7 cellular contexts compared by ENCODE assay signal in the genomic region with DNA sequence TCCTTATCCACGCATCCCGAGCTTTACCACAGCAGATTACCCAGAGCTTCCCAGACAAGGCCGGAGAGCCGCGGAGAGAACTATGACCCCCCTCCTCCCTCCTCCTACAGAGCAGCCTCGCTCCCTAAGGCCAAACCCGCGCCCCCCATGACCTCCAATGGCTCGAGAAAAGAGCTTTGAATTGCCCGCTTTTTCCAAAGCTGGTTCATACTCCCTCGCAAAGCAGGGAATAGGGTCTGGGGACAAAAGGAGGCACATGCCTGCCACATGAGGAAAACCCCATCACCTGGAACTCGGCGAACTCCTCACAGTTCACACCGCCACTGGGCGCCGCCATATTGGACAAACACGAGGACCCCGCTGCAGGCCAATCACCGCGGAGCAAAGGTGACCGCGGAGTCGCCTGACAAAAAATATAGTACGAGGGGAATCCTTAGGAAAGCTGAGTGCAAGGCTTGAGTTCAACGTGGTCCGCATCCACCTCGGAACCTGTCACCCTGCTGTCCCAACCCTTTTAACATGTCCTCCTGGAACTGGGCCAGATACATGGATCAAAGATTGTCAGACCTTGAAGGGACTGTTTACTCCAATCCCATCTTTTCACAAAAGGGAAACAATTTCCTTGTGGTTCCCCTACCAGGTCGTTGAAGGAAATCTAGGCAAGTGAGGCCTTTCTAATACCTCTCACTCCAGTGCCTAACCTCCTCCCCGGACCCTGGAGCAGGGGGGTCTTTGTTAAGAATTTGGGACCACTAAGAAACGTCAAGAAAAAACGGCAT. TPM values are rescaled to one million over a fixed set of nuclear protein-coding genes. Genes with fewer than 3 reads are reported as not detected.
A peak's percentile ranks its signal among the peaks of the same experiment; 100 is the strongest.
DNase-seq lines count a peak whose midpoint lies in the region; ATAC-seq and TF ChIP-seq lines count a peak whose summit lies in the region.

A gene (minus strand): TSS at position 344 of the 779 bp plus-strand sequence. CDS start 7 bp downstream, at position 337.

- TF ChIP-seq CTCF in spleen (IDR thresholded peaks at IDR 0.05 in 8 of 11, conservative IDR thresholded peaks at IDR 0.05 in 3 of 11), result peak in 1 of 11 experiments; percentile 17

- no peaks in the 10 kb centered on the region for H3K9me3 ChIP-seq in spleen

- H3K27me3 ChIP-seq in spleen (replicated peaks in 1 of 7), result no peaks in the 10 kb centered on the region

- intact Hi-C loops in spleen (cut with DNase I; ENCODE audit: low total_unique reads), result no loop called here

- H3K27ac ChIP-seq in caudate nucleus (ENCODE audit: low read depth, low read length) (peak within 1 kb of the TSS; percentile 86), spleen (peak within 1 kb of the TSS; percentile 72 to 91 (median 88))

- ATAC-seq in GM18520 (IDR thresholded peaks at IDR 0.05; ENCODE audit: unreplicated experiment) (peak; percentile 29), HG03196 (IDR thresholded peaks at IDR 0.05; ENCODE audit: unreplicated experiment) (peak; percentile 44)

- peak; percentile 92 to 94 for DNase-seq in NCI-H446 (lab: John Stamatoyannopoulos, UW)
- DNase-seq in activated CD4-positive, CD25-positive, alpha-beta regulatory T cell (lab: John Stamatoyannopoulos, UW), result peak; percentile 62 to 79 (median 67)
- peak in 60 of 61 donors; percentile 12 to 92 (median 76) for DNase-seq in caudate nucleus (lab: John Stamatoyannopoulos, UW)
- DNase-seq in inferior parietal cortex (ENCODE audit: extremely low spot score), result peak; percentile 87
- DNase-seq in spleen, result peak; percentile 95

- no peak for TF ChIP-seq POLR2A in spleen (IDR thresholded peaks at IDR 0.05)

- WGBS in spleen, 5 donors, result 0 to 1% (median 0%) methylated on average over 31 of the region's 31 CpGs

- H3K4me3 ChIP-seq in spleen, result peak within 1 kb of the TSS; percentile 73 to 94 (median 87)

- peaks cover 0 to 19% (median 2%) of the 10 kb centered on the region in 6 donors for H3K36me3 ChIP-seq in spleen

- H3K4me1 ChIP-seq in spleen, result peaks cover 18 to 79% (median 38%) of the 10 kb centered on the region in 6 donors

RNA-seq across cellular contexts. Expression of the gene that starts here (rescaled TPM):
- 10 to 100 TPM; 18.4 to 24.9 (median 19.6) TPM for total RNA-seq in spleen
- 10 to 100 TPM; 28.0 to 32.9 (median 28.2) TPM for polyA plus RNA-seq in spleen

Comparison
In these comparisons a context has a peak if more than half of its experiments do, and no peak if none do; other contexts are left out.
1. Peak in every context shown above with its lines: DNase-seq, ATAC-seq, H3K4me3 ChIP-seq and H3K27ac ChIP-seq.